In the genomic region with DNA sequence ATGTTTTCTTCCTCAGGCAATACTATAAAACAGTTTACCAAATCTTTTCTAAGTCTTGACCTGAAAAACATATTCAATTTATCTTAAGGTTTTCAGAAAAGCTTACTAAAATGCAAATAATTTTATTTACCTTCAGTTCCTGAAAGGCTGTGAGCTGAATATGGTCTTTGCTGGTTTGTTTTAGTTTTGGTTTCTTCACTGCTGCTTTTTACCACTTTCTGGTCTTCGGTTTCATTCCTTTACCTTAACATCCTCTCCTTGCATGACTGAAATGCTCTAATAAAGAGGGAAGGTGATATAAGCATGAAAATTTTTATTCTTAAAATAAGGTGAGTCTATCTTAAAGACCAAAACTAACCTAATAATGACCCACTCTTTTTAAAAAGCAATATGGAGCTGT, we compare ENCODE assay signal across 18 cellular contexts.
A peak's percentile ranks its signal among the peaks of the same experiment; 100 is the strongest.
DNase-seq lines count a peak whose midpoint lies in the region; ATAC-seq, FAIRE-seq and TF ChIP-seq lines count a peak whose summit lies in the region.
"Had no signal": no experiment of that assay in that cellular context is flagged by ENCODE, and none has a peak within 500 bp of the region (broad histone marks: within the 10 kb centered on the region; RNA-seq: fewer than 3 reads in every experiment).

No MANE protein-coding gene starts in this region.

- FAIRE-seq in A549 (lab: Jason Lieb, UNC) = peak; percentile 51
- FAIRE-seq: H54, K562 had no signal

- no peak overlapping the region for H2BK5ac ChIP-seq in trophoblast cell (ENCODE audit: low read depth, low read length, poor library complexity)

- H3K23ac ChIP-seq in trophoblast cell (ENCODE audit: low read length) = no peak overlapping the region

- H4K8ac ChIP-seq in trophoblast cell (ENCODE audit: low read depth, low read length) = no peak overlapping the region

- H3K27ac ChIP-seq in A549 (no peak overlapping the region), trophoblast cell (ENCODE audit: low read depth, low read length) (no peak overlapping the region)
- H3K27ac ChIP-seq: 22Rv1; BLaER1 treated with 17β-estradiol and CSF1 and Interleukin-3, amounts not matched to agents 10 nM and 100 nM had no signal

- H3K27ac Mint-ChIP-seq in T-helper 17 cell = no peak overlapping the region

- no peak overlapping the region for H2AFZ ChIP-seq in trophoblast cell (ENCODE audit: insufficient read depth, low read length, poor library complexity)

- H4K12ac ChIP-seq in trophoblast cell (ENCODE audit: low read depth, low read length) = no peak overlapping the region

- no peak for TF ChIP-seq POLR2A in A549 (IDR thresholded peaks at IDR 0.05; ENCODE audit: low read length)

- CTCF ChIA-PET in A549 (lab: Yijun Ruan, JAX) = no interaction called here

- H3K79me1 ChIP-seq in trophoblast cell (ENCODE audit: low read length) = no peaks in the 10 kb centered on the region

- H3K4me1 ChIP-seq in A549 (no peaks in the 10 kb centered on the region), trophoblast cell (ENCODE audit: control insufficient read depth in 1 of 2, insufficient read depth in 2 of 2, low read length in 2 of 2) (no peaks in the 10 kb centered on the region)
- H3K4me1 ChIP-seq: BLaER1 treated with 17β-estradiol and CSF1 and Interleukin-3, amounts not matched to agents 10 nM and 100 nM had no signal

- no peak overlapping the region for H3K9ac ChIP-seq in trophoblast cell (ENCODE audit: low read length)
- H3K9ac ChIP-seq: BLaER1 treated with 17β-estradiol and CSF1 and Interleukin-3, amounts not matched to agents 10 nM and 100 nM had no signal

- no peak overlapping the region for H3K4me2 ChIP-seq in A549
- no peak overlapping the region for H3K4me2 ChIP-seq in trophoblast cell (ENCODE audit: low read length)
- H3K4me2 ChIP-seq: BLaER1 treated with 17β-estradiol and CSF1 and Interleukin-3, amounts not matched to agents 10 nM and 100 nM had no signal

- no peak overlapping the region for H3K4me3 Mint-ChIP-seq in T-helper 17 cell

- TF ChIP-seq EP300 in A549 (IDR thresholded peaks at IDR 0.05) = no peak

- H3K36me3 Mint-ChIP-seq in T-helper 17 cell (ENCODE audit: low read depth) = no peaks in the 10 kb centered on the region

- ATAC-seq in A549 (no peak), GM19025 (IDR thresholded peaks at IDR 0.05; ENCODE audit: low read depth, unreplicated experiment) (peak; percentile 87), GM21786 (IDR thresholded peaks at IDR 0.05; ENCODE audit: unreplicated experiment) (peak; percentile 75), HG03439 (IDR thresholded peaks at IDR 0.05; ENCODE audit: unreplicated experiment) (peak; percentile 70), T-helper 17 cell (no peak), GM21367 (IDR thresholded peaks at IDR 0.05; ENCODE audit: unreplicated experiment) (no peak)
- ATAC-seq: K562 had no signal

- no peak overlapping the region for H2BK120ac ChIP-seq in trophoblast cell (ENCODE audit: insufficient read depth, low read length, poor library complexity)

- H2BK12ac ChIP-seq in trophoblast cell (ENCODE audit: low read length) = no peak overlapping the region

- no peaks in the 10 kb centered on the region for H3K27me3 Mint-ChIP-seq in T-helper 17 cell

- no peak for DNase-seq in A549 (ENCODE audit: low read depth in 1 of 2, low spot score in 1 of 2)
- no peak for DNase-seq in T-helper 17 cell
- no peak for DNase-seq in trophoblast cell
- no peak for DNase-seq in NCI-H187 (lab: John Stamatoyannopoulos, UW)
- DNase-seq: NCI-H1048, NCI-H146, NCI-H345, NCI-H69, SHP77, T-helper 2 cell had no signal

- no peaks in the 10 kb centered on the region for H3K27me3 ChIP-seq in trophoblast cell (ENCODE audit: insufficient read depth, low read length)

- H3K36me3 ChIP-seq in trophoblast cell (ENCODE audit: control insufficient read depth in 1 of 2, insufficient read depth in 2 of 2, low read length in 2 of 2) = no peaks in the 10 kb centered on the region
- H3K36me3 ChIP-seq: BLaER1 treated with 17β-estradiol and CSF1 and Interleukin-3, amounts not matched to agents 10 nM and 100 nM had no signal

- TF ChIP-seq RAD21 in A549 (conservative IDR thresholded peaks at IDR 0.05 in 1 of 2, IDR thresholded peaks at IDR 0.05 in 1 of 2) = no peak

- H4K91ac ChIP-seq in trophoblast cell (ENCODE audit: low read depth, low read length) = no peak overlapping the region

- no peaks in the 10 kb centered on the region for H3K79me2 ChIP-seq in trophoblast cell (ENCODE audit: control insufficient read depth, insufficient read depth, low read length, poor library complexity)

- TF ChIP-seq CTCF in A549 (IDR thresholded peaks at IDR 0.05) = no peak

- H3K4me1 Mint-ChIP-seq in T-helper 17 cell = no peaks in the 10 kb centered on the region

- H3K4me3 ChIP-seq in A549 = no peak overlapping the region
- H3K4me3 ChIP-seq in trophoblast cell (ENCODE audit: low read depth, low read length) = no peak overlapping the region
- H3K4me3 ChIP-seq: BLaER1 treated with 17β-estradiol and CSF1 and Interleukin-3, amounts not matched to agents 10 nM and 100 nM; K562 had no signal

- H3K14ac ChIP-seq in trophoblast cell (ENCODE audit: low read length) = no peak overlapping the region

- no peak overlapping the region for H3K4ac ChIP-seq in trophoblast cell (ENCODE audit: low read depth, low read length)

- 0% methylated on average over 1 of the region's 1 CpG for WGBS in A549 (ENCODE audit: missing lambda C conversion rate)
- WGBS in trophoblast cell (ENCODE audit: extremely low coverage, insufficient coverage, insufficient read length) = no CpG with 5 or more reads among the region's 1 CpG

- H3K9me3 ChIP-seq in A549 (no peaks in the 10 kb centered on the region), T-helper 17 cell (ENCODE audit: control insufficient read depth, low read length, poor library complexity, severe bottlenecking) (no peaks in the 10 kb centered on the region), trophoblast cell (ENCODE audit: insufficient read depth, low read depth, low read length) (no peaks in the 10 kb centered on the region)
- H3K9me3 ChIP-seq: BLaER1 treated with 17β-estradiol and CSF1 and Interleukin-3, amounts not matched to agents 10 nM and 100 nM had no signal

- H2AK5ac ChIP-seq in trophoblast cell (ENCODE audit: low read length) = no peak overlapping the region

- POLR2A ChIA-PET in A549 (lab: Yijun Ruan, JAX) = no interaction called here

- H3K18ac ChIP-seq in trophoblast cell (ENCODE audit: low read length) = no peak overlapping the region

TF ChIP-seq in A549, 52 proteins besides CTCF, POLR2A, EP300 and RAD21 (continues in another document):
- TF ChIP-seq, protein P1, sequence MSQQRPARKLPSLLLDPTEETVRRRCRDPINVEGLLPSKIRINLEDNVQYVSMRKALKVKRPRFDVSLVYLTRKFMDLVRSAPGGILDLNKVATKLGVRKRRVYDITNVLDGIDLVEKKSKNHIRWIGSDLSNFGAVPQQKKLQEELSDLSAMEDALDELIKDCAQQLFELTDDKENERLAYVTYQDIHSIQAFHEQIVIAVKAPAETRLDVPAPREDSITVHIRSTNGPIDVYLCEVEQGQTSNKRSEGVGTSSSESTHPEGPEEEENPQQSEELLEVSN (IDR thresholded peaks at IDR 0.05; ENCODE audit: borderline replicate concordance, low read depth) = no peak
- no peak for TF ChIP-seq ELK1 (IDR thresholded peaks at IDR 0.05; ENCODE audit: low read depth, low read length)
- no peak for TF ChIP-seq RARB (CRISPR knock-in tag; IDR thresholded peaks at IDR 0.05)
- TF ChIP-seq EHMT2 (IDR thresholded peaks at IDR 0.05; ENCODE audit: low read depth) = no peak
- TF ChIP-seq FOXS1 (CRISPR knock-in tag; IDR thresholded peaks at IDR 0.05) = no peak
- no peak for TF ChIP-seq HOXB5 (CRISPR knock-in tag; IDR thresholded peaks at IDR 0.05)
- no peak for TF ChIP-seq TFCP2L1 (CRISPR knock-in tag; IDR thresholded peaks at IDR 0.05)
- TF ChIP-seq ESRRA (IDR thresholded peaks at IDR 0.05; ENCODE audit: borderline replicate concordance, low read length) = no peak
- no peak for TF ChIP-seq FOSB (CRISPR knock-in tag; IDR thresholded peaks at IDR 0.05)
- no peak for TF ChIP-seq GATA3 (IDR thresholded peaks at IDR 0.05; ENCODE audit: borderline replicate concordance)
- TF ChIP-seq JUN (IDR thresholded peaks at IDR 0.05) = no peak
- no peak for TF ChIP-seq MAZ (IDR thresholded peaks at IDR 0.05; ENCODE audit: borderline replicate concordance, low read depth, low read length)
- no peak for TF ChIP-seq BHLHE40 (IDR thresholded peaks at IDR 0.05; ENCODE audit: low read depth, low read length)
- TF ChIP-seq SREBF2 (IDR thresholded peaks at IDR 0.05) = no peak
- no peak for TF ChIP-seq TP53 (CRISPR knock-in tag; IDR thresholded peaks at IDR 0.05)

Comparison
In these comparisons a context has a peak if more than half of its experiments do, and no peak if none do; other contexts are left out.
1. ATAC-seq: peak in GM19025 (single experiment), GM21786 (single experiment) and HG03439 (single experiment); none in A549 (0 of 2), T-helper 17 cell (single experiment) and GM21367 (single experiment).